ENCODE assay signal across 9 cellular contexts in genomic region chr11:26286472-26287066, GRCh38. TPM values are rescaled to one million over a fixed set of nuclear protein-coding genes. Genes with fewer than 3 reads are reported as not detected.
A peak's percentile ranks its signal among the peaks of the same experiment; 100 is the strongest.
DNase-seq lines count a peak whose midpoint lies in the region; ATAC-seq, FAIRE-seq and TF ChIP-seq lines count a peak whose summit lies in the region.
"Had no signal": no experiment of that assay in that cellular context is flagged by ENCODE, and none has a peak within 500 bp of the region (broad histone marks: within the 10 kb centered on the region; RNA-seq: fewer than 3 reads in every experiment).

No MANE protein-coding gene starts in this region.

- no peak for DNase-seq in heart right ventricle
- DNase-seq in Right ventricle myocardium inferior (ENCODE audit: missing footprints) = no peak
- peak; percentile 28 for DNase-seq in NCI-H1105 treated with DMSO at 0.1 percent for 48 hours (lab: John Stamatoyannopoulos, UW)
- DNase-seq in endothelial cell of umbilical vein (ENCODE audit: low read depth, low spot score) = peak; percentile 37
- DNase-seq in COR-L47 (lab: John Stamatoyannopoulos, UW) = no peak
- DNase-seq in stimulated activated CD4-positive, alpha-beta T cell treated with anti-CD3 and anti-CD28 coated beads, Interleukin-12 subunit alpha, Interleukin-12 subunit beta, amount 100 ng/mL, for 4 hours = no peak
- DNase-seq: pancreas had no signal

- ATAC-seq in heart right ventricle (no peak), Right ventricle myocardium inferior (no peak), HG02938 (IDR thresholded peaks at IDR 0.05; ENCODE audit: unreplicated experiment) (no peak), HG03460 (IDR thresholded peaks at IDR 0.05; ENCODE audit: unreplicated experiment) (no peak)

- no peak for TF ChIP-seq POLR2A in endothelial cell of umbilical vein (IDR thresholded peaks at IDR 0.05; ENCODE audit: low read depth, low read length)

- WGBS in heart right ventricle, 2 donors = 20 to 23% methylated on average over 5 of the region's 5 CpGs

- POLR2A ChIA-PET in endothelial cell of umbilical vein (lab: Charles Lee) = no interaction called here

- H3K9ac ChIP-seq in endothelial cell of umbilical vein (replicated peaks; ENCODE audit: extremely low read depth, insufficient read depth, low read length) = no peak overlapping the region

- CTCF ChIA-PET in endothelial cell of umbilical vein (lab: Charles Lee) = interaction anchor here (0.7 to 2.2 kb wide), 13 partner anchors 8 to 1210 kb away, joined by 3 to 50 read pairs (median 4); partner anchors contain the start of gene ANO3

- H3K36me3 ChIP-seq in heart right ventricle (no peaks in the 10 kb centered on the region), endothelial cell of umbilical vein (ENCODE audit: control insufficient read depth in 2 of 2, extremely low read depth in 1 of 2, insufficient read depth in 2 of 2, low read length in 2 of 2) (no peaks in the 10 kb centered on the region)
- H3K36me3 ChIP-seq: pancreas had no signal

- TF ChIP-seq CTCF in heart right ventricle (IDR thresholded peaks at IDR 0.05) = peak in 5 of 9 donors; percentile 8 to 34 (median 26)
- TF ChIP-seq CTCF in endothelial cell of umbilical vein (IDR thresholded peaks at IDR 0.05; ENCODE audit: extremely low read depth in 1 of 2, insufficient read depth in 1 of 2, low read depth in 1 of 2, low read length in 2 of 2) = peak; percentile 21 to 59

- no peak overlapping the region for H3K4me3 ChIP-seq in heart right ventricle
- no peak overlapping the region for H3K4me3 ChIP-seq in endothelial cell of umbilical vein (replicated peaks in 1 of 3; ENCODE audit: insufficient read depth in 1 of 3, low read depth in 1 of 3, low read length in 3 of 3)
- H3K4me3 ChIP-seq: pancreas had no signal

- H2AFZ ChIP-seq in endothelial cell of umbilical vein (ENCODE audit: low read depth, low read length) = peak overlapping the region; percentile 85

- peaks cover 0 to 6% (median 0%) of the 10 kb centered on the region in 9 donors for H3K4me1 ChIP-seq in heart right ventricle
- peaks cover 7% of the 10 kb centered on the region for H3K4me1 ChIP-seq in endothelial cell of umbilical vein (ENCODE audit: control insufficient read depth, extremely low read depth, insufficient read depth, low read length)
- H3K4me1 ChIP-seq: pancreas had no signal

- H3K9me3 ChIP-seq in heart right ventricle (peaks cover 0 to 6% (median 0%) of the 10 kb centered on the region in 11 donors), endothelial cell of umbilical vein (replicated peaks; ENCODE audit: control insufficient read depth, insufficient read depth, low read length) (no peaks in the 10 kb centered on the region)
- H3K9me3 ChIP-seq: pancreas had no signal

- no peaks in the 10 kb centered on the region for H4K20me1 ChIP-seq in endothelial cell of umbilical vein (replicated peaks; ENCODE audit: control insufficient read depth, extremely low read depth, insufficient read depth, low read length)

- intact Hi-C loops in heart right ventricle (cut with DNase I) (no loop called here), Right ventricle myocardium inferior (cut with DNase I) (no loop called here), endothelial cell of umbilical vein (cut with micrococcal nuclease) (loop anchor here (1.0 kb wide), 1 partner anchor 872 kb away; no protein-coding TSS in a partner anchor)

- FAIRE-seq in endothelial cell of umbilical vein (lab: Jason Lieb, UNC) = peak; percentile 82
- FAIRE-seq: pancreas had no signal

- BruUV-seq in endothelial cell of umbilical vein (replicated peaks; lab: Mats Ljungman, UMichigan) = no TSS peak

- H3K9me1 ChIP-seq in endothelial cell of umbilical vein (replicated peaks; ENCODE audit: control insufficient read depth, extremely low read depth, insufficient read depth, low read length) = no peaks in the 10 kb centered on the region

- peaks cover 0 to 18% (median 0%) of the 10 kb centered on the region in 7 donors for H3K27me3 ChIP-seq in heart right ventricle
- H3K27me3 ChIP-seq in endothelial cell of umbilical vein (ENCODE audit: control insufficient read depth in 2 of 2, insufficient read depth in 2 of 2, low read length in 2 of 2) = no peaks in the 10 kb centered on the region
- H3K27me3 ChIP-seq: pancreas had no signal

- no peaks in the 10 kb centered on the region for H3K79me2 ChIP-seq in endothelial cell of umbilical vein (ENCODE audit: control insufficient read depth, insufficient read depth, low read length)

- H3K27ac ChIP-seq in heart right ventricle (no peak overlapping the region), endothelial cell of umbilical vein (ENCODE audit: insufficient read depth, low read depth, low read length) (no peak overlapping the region)
- H3K27ac ChIP-seq: pancreas had no signal

- dilution Hi-C loops in endothelial cell of umbilical vein (cut with MboI; ENCODE audit: extremely low pct_ligation_motif_present, low sequenced_read_pairs) = no loop called here

- no peak overlapping the region for H3K4me2 ChIP-seq in endothelial cell of umbilical vein (ENCODE audit: insufficient read depth, low read length)

TF ChIP-seq in endothelial cell of umbilical vein, 7 proteins besides CTCF, POLR2A, EP300 and RAD21:
- TF ChIP-seq JUN (IDR thresholded peaks at IDR 0.05; ENCODE audit: borderline replicate concordance, insufficient read depth, insufficient read length, low read depth) (no peak), FOS (IDR thresholded peaks at IDR 0.05; ENCODE audit: borderline replicate concordance, insufficient read depth, low read length) (no peak), POLR2AphosphoS5 (IDR thresholded peaks at IDR 0.05; ENCODE audit: insufficient read depth, low read depth, low read length) (no peak), MAX (IDR thresholded peaks at IDR 0.05; ENCODE audit: insufficient read depth, insufficient read length) (no peak), MYC (IDR thresholded peaks at IDR 0.05; ENCODE audit: low read depth, low read length) (no peak), EZH2 (IDR thresholded peaks at IDR 0.05; ENCODE audit: borderline replicate concordance, low read depth, low read length, severe bottlenecking) (no peak), GATA2 (IDR thresholded peaks at IDR 0.05; ENCODE audit: insufficient read depth, insufficient read length, low read depth, low read length) (no peak)

RNA-seq across cellular contexts. Expression of gene ANO3, which starts 45.4 kb away (rescaled TPM):
- total RNA-seq in heart right ventricle (under 1 TPM in 5 of 10 donors, not detected in 5; 0.05 to 0.30 (median 0.09) TPM), Right ventricle myocardium inferior (0.05 TPM), endothelial cell of umbilical vein (not detected in 2 replicates)
- polyA plus RNA-seq in heart right ventricle (under 1 TPM; 0.01 to 0.07 TPM), endothelial cell of umbilical vein (not detected in 2 replicates)
- not detected in 2 replicates for polyA plus RNA-seq in endothelial cell of umbilical vein (2011; cell fraction: cytosol; rRNA removed)
- polyA plus RNA-seq in endothelial cell of umbilical vein (2011; cell fraction: nucleus; rRNA removed) = not detected in 2 replicates
- not detected in 2 replicates for polyA plus RNA-seq in endothelial cell of umbilical vein (2012)
- polyA minus RNA-seq in endothelial cell of umbilical vein = not detected in 2 replicates
- polyA minus RNA-seq in endothelial cell of umbilical vein (2011; cell fraction: cytosol; rRNA and poly(A)+ RNA removed) = not detected
- polyA minus RNA-seq in endothelial cell of umbilical vein (2011; cell fraction: nucleus; rRNA and poly(A)+ RNA removed) = not detected in 2 replicates

Comparison
In these comparisons a context has a peak if more than half of its experiments do, and no peak if none do; other contexts are left out.
1. DNase-seq: peak in NCI-H1105 treated with DMSO at 0.1 percent for 48 hours (single experiment) and endothelial cell of umbilical vein (single experiment); none in heart right ventricle (0 of 2), Right ventricle myocardium inferior (single experiment), COR-L47 (single experiment) and stimulated activated CD4-positive, alpha-beta T cell treated with anti-CD3 and anti-CD28 coated beads, Interleukin-12 subunit alpha, Interleukin-12 subunit beta, amount 100 ng/mL, for 4 hours (single experiment).